ENCODE assay signal across 1 cellular context in genomic region chr7:159036916-159037605, GRCh38.
TF ChIP-seq lines count a peak whose summit lies in the region.

No MANE protein-coding gene starts in this region.

TF ChIP-seq in HEK293, 187 proteins besides CTCF, POLR2A, EP300 and RAD21 (continued from another document):
- TF ChIP-seq, protein P1, sequence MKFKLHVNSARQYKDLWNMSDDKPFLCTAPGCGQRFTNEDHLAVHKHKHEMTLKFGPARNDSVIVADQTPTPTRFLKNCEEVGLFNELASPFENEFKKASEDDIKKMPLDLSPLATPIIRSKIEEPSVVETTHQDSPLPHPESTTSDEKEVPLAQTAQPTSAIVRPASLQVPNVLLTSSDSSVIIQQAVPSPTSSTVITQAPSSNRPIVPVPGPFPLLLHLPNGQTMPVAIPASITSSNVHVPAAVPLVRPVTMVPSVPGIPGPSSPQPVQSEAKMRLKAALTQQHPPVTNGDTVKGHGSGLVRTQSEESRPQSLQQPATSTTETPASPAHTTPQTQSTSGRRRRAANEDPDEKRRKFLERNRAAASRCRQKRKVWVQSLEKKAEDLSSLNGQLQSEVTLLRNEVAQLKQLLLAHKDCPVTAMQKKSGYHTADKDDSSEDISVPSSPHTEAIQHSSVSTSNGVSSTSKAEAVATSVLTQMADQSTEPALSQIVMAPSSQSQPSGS (tag by site-specific recombination; IDR thresholded peaks at IDR 0.05; ENCODE audit: low read depth), result 0 out of 2 replicates have a peak, but pooled peaks have one; percentile 34
- TF ChIP-seq ZNF18 (tag by site-specific recombination; IDR thresholded peaks at IDR 0.05) (no peak), ZNF292 (tag by site-specific recombination; IDR thresholded peaks at IDR 0.05; ENCODE audit: borderline replicate concordance, low read depth) (no peak), ZNF76 (tag by site-specific recombination; IDR thresholded peaks at IDR 0.05; ENCODE audit: borderline replicate concordance, low read depth) (no peak)
- TF ChIP-seq, protein P2, sequence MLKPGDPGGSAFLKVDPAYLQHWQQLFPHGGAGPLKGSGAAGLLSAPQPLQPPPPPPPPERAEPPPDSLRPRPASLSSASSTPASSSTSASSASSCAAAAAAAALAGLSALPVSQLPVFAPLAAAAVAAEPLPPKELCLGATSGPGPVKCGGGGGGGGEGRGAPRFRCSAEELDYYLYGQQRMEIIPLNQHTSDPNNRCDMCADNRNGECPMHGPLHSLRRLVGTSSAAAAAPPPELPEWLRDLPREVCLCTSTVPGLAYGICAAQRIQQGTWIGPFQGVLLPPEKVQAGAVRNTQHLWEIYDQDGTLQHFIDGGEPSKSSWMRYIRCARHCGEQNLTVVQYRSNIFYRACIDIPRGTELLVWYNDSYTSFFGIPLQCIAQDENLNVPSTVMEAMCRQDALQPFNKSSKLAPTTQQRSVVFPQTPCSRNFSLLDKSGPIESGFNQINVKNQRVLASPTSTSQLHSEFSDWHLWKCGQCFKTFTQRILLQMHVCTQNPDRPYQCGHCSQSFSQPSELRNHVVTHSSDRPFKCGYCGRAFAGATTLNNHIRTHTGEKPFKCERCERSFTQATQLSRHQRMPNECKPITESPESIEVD (tag by site-specific recombination; IDR thresholded peaks at IDR 0.05), result no peak
